ENCODE assay signal across 9 cellular contexts in the genomic region with DNA sequence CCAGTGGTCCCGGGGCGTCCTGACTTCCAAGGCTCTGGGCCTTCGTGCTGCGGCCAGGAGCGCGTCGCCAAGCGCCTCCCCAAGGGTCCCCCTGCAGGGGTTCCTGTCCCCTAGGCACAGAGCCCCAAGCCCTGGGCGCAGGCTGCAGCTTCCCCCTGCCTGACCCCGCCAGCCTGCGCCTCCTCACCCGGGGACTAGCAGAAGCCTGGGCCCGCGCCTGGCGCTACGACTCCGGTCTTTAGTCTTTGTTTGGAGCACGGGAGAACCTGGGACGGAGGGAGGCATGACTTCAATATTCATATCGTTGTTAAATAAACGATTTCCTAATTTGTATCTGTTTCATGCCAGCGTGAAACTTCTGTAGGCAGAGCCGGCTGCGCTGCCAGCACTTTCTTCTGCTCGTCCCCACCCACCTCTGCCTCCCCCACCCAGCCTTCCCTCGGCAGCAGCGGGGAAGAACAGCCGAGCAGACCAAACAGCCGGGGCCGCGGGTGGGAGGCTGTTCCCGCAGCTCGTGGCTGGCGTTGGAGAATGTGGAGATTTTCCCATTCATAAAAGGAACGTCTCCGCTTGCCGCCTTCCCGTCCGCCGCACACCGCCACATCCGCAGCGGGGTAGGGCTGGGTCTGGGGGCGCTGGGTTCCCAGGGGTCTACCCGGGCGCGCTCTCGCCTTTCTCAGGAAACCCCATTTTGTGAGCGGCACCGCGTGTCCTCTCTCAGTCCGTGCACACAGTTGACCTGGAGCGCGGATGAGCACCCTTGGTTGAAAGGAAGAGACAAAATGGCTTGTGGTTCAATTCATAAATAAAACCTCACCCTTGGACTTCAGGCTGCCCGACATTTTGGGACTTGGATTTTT.
DNase-seq lines count a peak whose midpoint lies in the region; ATAC-seq and TF ChIP-seq lines count a peak whose summit lies in the region.
"Had no signal": no experiment of that assay in that cellular context is flagged by ENCODE, and none has a peak within 500 bp of the region (broad histone marks: within the 10 kb centered on the region; RNA-seq: fewer than 3 reads in every experiment).

No MANE protein-coding gene starts in this region.

- no peaks in the 10 kb centered on the region for H3K36me3 ChIP-seq in iPS-15b (ENCODE audit: control insufficient read depth, insufficient read depth, low read length)

- H3K9me3 ChIP-seq in iPS-15b (ENCODE audit: control insufficient read depth, insufficient read depth, low read length): no peaks in the 10 kb centered on the region

- CTCF ChIA-PET in GM10248 (lab: Yijun Ruan, JAX): no interaction called here

- peak; percentile 41 for DNase-seq in NCI-H1694 (lab: John Stamatoyannopoulos, UW)
- no peak for DNase-seq in NCI-H1694 treated with DMSO at 0.1 percent for 48 hours (lab: John Stamatoyannopoulos, UW)
- DNase-seq in NCI-H69 (lab: John Stamatoyannopoulos, UW): peak; percentile 51
- no peak for DNase-seq in retinal pigment epithelial cell (ENCODE audit: low read depth)
- DNase-seq in GM10248 (ENCODE audit: extremely low spot score): no peak
- DNase-seq in epidermal melanocyte (ENCODE audit: insufficient read length, low spot score): no peak
- DNase-seq: left colon had no signal

- POLR2A ChIA-PET in GM10248 (lab: Yijun Ruan, JAX): no interaction called here

- H3K9ac ChIP-seq in iPS-15b (ENCODE audit: low read depth, low read length): no peak overlapping the region

- H3K27me3 ChIP-seq in iPS-15b (ENCODE audit: control insufficient read depth, insufficient read depth, low read length): peaks cover 60% of the 10 kb centered on the region

- no peak for ATAC-seq in GM18870 (IDR thresholded peaks at IDR 0.05; ENCODE audit: unreplicated experiment)

- TF ChIP-seq CTCF in retinal pigment epithelial cell (conservative IDR thresholded peaks at IDR 0.05; ENCODE audit: low read depth, low read length) (no peak), GM10248 (IDR thresholded peaks at IDR 0.05; ENCODE audit: control extremely low read depth, extremely low read depth, low read depth, missing control alignments) (no peak)

- no peaks in the 10 kb centered on the region for H3K4me1 ChIP-seq in iPS-15b (ENCODE audit: control insufficient read depth, insufficient read depth, low read length)

- H3K4me3 ChIP-seq in iPS-15b (ENCODE audit: low read depth, low read length): peak overlapping the region; percentile 37
- H3K4me3 ChIP-seq in retinal pigment epithelial cell (ENCODE audit: low read length): peak overlapping the region; percentile 30

Comparison
In these comparisons a context has a peak if more than half of its experiments do, and no peak if none do; other contexts are left out.
1. DNase-seq: peak in NCI-H1694 (single experiment) and NCI-H69 (single experiment); none in NCI-H1694 treated with DMSO at 0.1 percent for 48 hours (single experiment), retinal pigment epithelial cell (single experiment), GM10248 (single experiment) and epidermal melanocyte (single experiment).